Comparison of ENCODE assay signal across 1 cellular context in the genomic region with DNA sequence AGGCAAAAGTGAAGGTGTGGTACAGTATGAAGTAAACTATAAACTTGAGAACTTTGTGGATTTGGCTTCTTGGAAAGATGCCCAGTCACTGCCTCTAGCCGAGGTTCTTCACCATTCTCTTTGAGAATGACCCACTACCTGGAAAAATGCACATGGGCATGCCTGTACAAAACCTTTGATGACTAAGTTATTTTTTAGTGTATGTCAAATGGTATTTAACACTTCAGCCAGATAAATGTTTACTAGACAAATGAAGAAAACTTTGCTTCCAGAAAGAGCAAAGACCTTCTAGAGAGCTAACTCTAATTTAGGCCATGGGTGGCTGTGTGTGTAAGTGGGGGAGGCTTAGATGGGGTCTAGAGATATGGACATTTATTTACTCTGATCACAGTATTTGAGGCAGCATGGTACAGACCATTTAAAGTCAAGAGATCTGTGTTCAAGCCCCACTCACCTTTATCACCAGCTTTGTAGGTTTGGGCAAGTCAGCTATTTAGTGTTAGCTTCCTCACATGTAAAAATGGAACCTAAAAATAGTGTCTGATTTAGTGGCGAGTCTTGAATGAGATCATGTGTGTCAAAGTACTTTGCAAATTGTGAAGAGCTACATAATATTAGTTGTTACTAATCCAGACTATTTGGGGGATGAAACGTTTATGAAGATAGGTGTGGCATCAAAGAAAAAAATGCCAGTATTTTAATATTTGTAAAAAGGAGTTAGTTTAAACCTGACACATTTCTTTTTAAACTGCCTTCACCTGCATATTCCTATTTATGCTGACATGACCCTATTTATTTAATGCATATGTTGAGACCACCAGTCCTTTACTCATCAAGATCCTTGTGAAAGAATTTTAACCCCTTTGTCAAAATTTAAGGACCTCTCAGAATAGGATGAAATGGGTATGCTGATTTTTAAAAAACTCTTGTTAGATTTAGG.
A peak's percentile ranks its signal among the peaks of the same experiment; 100 is the strongest.
TF ChIP-seq lines count a peak whose summit lies in the region.

No MANE protein-coding gene starts in this region.

TF ChIP-seq in K562, 482 proteins besides CTCF, POLR2A, EP300 and RAD21 (continues in another document):
- no peak for TF ChIP-seq FOXP1 (CRISPR knock-in tag; IDR thresholded peaks at IDR 0.05)
- TF ChIP-seq ZNF316 (IDR thresholded peaks at IDR 0.05): peak; percentile 94
- TF ChIP-seq ZNF408 (CRISPR knock-in tag; IDR thresholded peaks at IDR 0.05; ENCODE audit: low read depth): no peak
- TF ChIP-seq NR4A1 (CRISPR knock-in tag; IDR thresholded peaks at IDR 0.05): no peak
- no peak for TF ChIP-seq NR4A1 (tag; IDR thresholded peaks at IDR 0.05)
- TF ChIP-seq, protein P1, sequence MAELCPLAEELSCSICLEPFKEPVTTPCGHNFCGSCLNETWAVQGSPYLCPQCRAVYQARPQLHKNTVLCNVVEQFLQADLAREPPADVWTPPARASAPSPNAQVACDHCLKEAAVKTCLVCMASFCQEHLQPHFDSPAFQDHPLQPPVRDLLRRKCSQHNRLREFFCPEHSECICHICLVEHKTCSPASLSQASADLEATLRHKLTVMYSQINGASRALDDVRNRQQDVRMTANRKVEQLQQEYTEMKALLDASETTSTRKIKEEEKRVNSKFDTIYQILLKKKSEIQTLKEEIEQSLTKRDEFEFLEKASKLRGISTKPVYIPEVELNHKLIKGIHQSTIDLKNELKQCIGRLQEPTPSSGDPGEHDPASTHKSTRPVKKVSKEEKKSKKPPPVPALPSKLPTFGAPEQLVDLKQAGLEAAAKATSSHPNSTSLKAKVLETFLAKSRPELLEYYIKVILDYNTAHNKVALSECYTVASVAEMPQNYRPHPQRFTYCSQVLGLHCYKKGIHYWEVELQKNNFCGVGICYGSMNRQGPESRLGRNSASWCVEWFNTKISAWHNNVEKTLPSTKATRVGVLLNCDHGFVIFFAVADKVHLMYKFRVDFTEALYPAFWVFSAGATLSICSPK (IDR thresholded peaks at IDR 0.05; ENCODE audit: borderline replicate concordance): no peak
- TF ChIP-seq BHLHE40 (IDR thresholded peaks at IDR 0.05; ENCODE audit: low read length): no peak
- TF ChIP-seq BRF1 (IDR thresholded peaks at IDR 0.05; ENCODE audit: borderline replicate concordance, extremely low read depth, insufficient read length): no peak
- TF ChIP-seq ZFX (CRISPR knock-in tag; IDR thresholded peaks at IDR 0.05): peak; percentile 56
- TF ChIP-seq PHF21A (IDR thresholded peaks at IDR 0.05; ENCODE audit: borderline replicate concordance, low read depth): no peak
- no peak for TF ChIP-seq CBX1 (IDR thresholded peaks at IDR 0.05; ENCODE audit: low read depth)
- TF ChIP-seq KHSRP (IDR thresholded peaks at IDR 0.05): no peak; the same call in 1 of the 2 replicates
- TF ChIP-seq TAF7 (tag; IDR thresholded peaks at IDR 0.05): no peak
- TF ChIP-seq SOX6 (IDR thresholded peaks at IDR 0.05): no peak
- no peak for TF ChIP-seq XRCC3 (IDR thresholded peaks at IDR 0.05)
- TF ChIP-seq CBFB (CRISPR knock-in tag; IDR thresholded peaks at IDR 0.05): no peak
- no peak for TF ChIP-seq POU5F1 (IDR thresholded peaks at IDR 0.05; ENCODE audit: borderline replicate concordance, low read depth, low read length, partially characterized antibody)
- TF ChIP-seq RCOR1 (IDR thresholded peaks at IDR 0.05; ENCODE audit: borderline replicate concordance in 1 of 2, low read depth in 2 of 2, low read length in 2 of 2): 0 out of 4 replicates have a peak, but pooled peaks of 1 of the 2 experiments have one; percentile 6
- no peak for TF ChIP-seq ZNF785 (CRISPR knock-in tag; IDR thresholded peaks at IDR 0.05)
- TF ChIP-seq, protein P2, sequence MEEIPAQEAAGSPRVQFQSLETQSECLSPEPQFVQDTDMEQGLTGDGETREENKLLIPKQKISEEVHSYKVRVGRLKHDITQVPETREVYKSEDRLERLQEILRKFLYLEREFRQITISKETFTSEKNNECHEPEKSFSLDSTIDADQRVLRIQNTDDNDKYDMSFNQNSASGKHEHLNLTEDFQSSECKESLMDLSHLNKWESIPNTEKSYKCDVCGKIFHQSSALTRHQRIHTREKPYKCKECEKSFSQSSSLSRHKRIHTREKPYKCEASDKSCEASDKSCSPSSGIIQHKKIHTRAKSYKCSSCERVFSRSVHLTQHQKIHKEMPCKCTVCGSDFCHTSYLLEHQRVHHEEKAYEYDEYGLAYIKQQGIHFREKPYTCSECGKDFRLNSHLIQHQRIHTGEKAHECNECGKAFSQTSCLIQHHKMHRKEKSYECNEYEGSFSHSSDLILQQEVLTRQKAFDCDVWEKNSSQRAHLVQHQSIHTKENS (CRISPR knock-in tag; IDR thresholded peaks at IDR 0.05): no peak
- no peak for TF ChIP-seq TCFL5 (CRISPR knock-in tag; conservative IDR thresholded peaks at IDR 0.05)
- no peak for TF ChIP-seq ZNF41 (CRISPR knock-in tag; conservative IDR thresholded peaks at IDR 0.05)
- TF ChIP-seq BMI1 (IDR thresholded peaks at IDR 0.05; ENCODE audit: low read length): no peak
- 0 out of 2 replicates have a peak, but pooled peaks have one; percentile 52 for TF ChIP-seq EHMT2 (IDR thresholded peaks at IDR 0.05)
- TF ChIP-seq ZNF586 (CRISPR knock-in tag; conservative IDR thresholded peaks at IDR 0.05): no peak
- TF ChIP-seq, protein P3, sequence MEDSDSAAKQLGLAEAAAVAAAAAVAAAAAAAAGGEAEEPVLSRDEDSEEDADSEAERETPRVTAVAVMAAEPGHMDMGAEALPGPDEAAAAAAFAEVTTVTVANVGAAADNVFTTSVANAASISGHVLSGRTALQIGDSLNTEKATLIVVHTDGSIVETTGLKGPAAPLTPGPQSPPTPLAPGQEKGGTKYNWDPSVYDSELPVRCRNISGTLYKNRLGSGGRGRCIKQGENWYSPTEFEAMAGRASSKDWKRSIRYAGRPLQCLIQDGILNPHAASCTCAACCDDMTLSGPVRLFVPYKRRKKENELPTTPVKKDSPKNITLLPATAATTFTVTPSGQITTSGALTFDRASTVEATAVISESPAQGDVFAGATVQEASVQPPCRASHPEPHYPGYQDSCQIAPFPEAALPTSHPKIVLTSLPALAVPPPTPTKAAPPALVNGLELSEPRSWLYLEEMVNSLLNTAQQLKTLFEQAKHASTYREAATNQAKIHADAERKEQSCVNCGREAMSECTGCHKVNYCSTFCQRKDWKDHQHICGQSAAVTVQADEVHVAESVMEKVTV (CRISPR knock-in tag; IDR thresholded peaks at IDR 0.05): no peak
- TF ChIP-seq DDX20 (tag; IDR thresholded peaks at IDR 0.05; ENCODE audit: low read depth): no peak
- TF ChIP-seq HEY1 (CRISPR knock-in tag; IDR thresholded peaks at IDR 0.05; ENCODE audit: borderline replicate concordance): peak; percentile 19; the same call in 1 of the 2 replicates
- no peak for TF ChIP-seq GABPA (tag; conservative IDR thresholded peaks at IDR 0.05; ENCODE audit: low read depth)
- no peak for TF ChIP-seq KLF6 (CRISPR knock-in tag; IDR thresholded peaks at IDR 0.05; ENCODE audit: borderline replicate concordance)
- peak; percentile 79 for TF ChIP-seq SMARCA4 (IDR thresholded peaks at IDR 0.05)
- TF ChIP-seq, protein P4, sequence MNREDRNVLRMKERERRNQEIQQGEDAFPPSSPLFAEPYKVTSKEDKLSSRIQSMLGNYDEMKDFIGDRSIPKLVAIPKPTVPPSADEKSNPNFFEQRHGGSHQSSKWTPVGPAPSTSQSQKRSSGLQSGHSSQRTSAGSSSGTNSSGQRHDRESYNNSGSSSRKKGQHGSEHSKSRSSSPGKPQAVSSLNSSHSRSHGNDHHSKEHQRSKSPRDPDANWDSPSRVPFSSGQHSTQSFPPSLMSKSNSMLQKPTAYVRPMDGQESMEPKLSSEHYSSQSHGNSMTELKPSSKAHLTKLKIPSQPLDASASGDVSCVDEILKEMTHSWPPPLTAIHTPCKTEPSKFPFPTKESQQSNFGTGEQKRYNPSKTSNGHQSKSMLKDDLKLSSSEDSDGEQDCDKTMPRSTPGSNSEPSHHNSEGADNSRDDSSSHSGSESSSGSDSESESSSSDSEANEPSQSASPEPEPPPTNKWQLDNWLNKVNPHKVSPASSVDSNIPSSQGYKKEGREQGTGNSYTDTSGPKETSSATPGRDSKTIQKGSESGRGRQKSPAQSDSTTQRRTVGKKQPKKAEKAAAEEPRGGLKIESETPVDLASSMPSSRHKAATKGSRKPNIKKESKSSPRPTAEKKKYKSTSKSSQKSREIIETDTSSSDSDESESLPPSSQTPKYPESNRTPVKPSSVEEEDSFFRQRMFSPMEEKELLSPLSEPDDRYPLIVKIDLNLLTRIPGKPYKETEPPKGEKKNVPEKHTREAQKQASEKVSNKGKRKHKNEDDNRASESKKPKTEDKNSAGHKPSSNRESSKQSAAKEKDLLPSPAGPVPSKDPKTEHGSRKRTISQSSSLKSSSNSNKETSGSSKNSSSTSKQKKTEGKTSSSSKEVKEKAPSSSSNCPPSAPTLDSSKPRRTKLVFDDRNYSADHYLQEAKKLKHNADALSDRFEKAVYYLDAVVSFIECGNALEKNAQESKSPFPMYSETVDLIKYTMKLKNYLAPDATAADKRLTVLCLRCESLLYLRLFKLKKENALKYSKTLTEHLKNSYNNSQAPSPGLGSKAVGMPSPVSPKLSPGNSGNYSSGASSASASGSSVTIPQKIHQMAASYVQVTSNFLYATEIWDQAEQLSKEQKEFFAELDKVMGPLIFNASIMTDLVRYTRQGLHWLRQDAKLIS (CRISPR knock-in tag; IDR thresholded peaks at IDR 0.05): no peak
- no peak for TF ChIP-seq ZNF561 (CRISPR knock-in tag; conservative IDR thresholded peaks at IDR 0.05)
- TF ChIP-seq, protein P5, sequence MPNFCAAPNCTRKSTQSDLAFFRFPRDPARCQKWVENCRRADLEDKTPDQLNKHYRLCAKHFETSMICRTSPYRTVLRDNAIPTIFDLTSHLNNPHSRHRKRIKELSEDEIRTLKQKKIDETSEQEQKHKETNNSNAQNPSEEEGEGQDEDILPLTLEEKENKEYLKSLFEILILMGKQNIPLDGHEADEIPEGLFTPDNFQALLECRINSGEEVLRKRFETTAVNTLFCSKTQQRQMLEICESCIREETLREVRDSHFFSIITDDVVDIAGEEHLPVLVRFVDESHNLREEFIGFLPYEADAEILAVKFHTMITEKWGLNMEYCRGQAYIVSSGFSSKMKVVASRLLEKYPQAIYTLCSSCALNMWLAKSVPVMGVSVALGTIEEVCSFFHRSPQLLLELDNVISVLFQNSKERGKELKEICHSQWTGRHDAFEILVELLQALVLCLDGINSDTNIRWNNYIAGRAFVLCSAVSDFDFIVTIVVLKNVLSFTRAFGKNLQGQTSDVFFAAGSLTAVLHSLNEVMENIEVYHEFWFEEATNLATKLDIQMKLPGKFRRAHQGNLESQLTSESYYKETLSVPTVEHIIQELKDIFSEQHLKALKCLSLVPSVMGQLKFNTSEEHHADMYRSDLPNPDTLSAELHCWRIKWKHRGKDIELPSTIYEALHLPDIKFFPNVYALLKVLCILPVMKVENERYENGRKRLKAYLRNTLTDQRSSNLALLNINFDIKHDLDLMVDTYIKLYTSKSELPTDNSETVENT (CRISPR knock-in tag; IDR thresholded peaks at IDR 0.05): no peak
- no peak for TF ChIP-seq NRF1 (conservative IDR thresholded peaks at IDR 0.05 in 1 of 2, IDR thresholded peaks at IDR 0.05 in 1 of 2)
- TF ChIP-seq ATF1 (CRISPR knock-in tag; IDR thresholded peaks at IDR 0.05): no peak
- TF ChIP-seq ATF1 (tag; IDR thresholded peaks at IDR 0.05): 0 out of 2 replicates have a peak, but pooled peaks have one; percentile 10
- TF ChIP-seq ZNF57 (CRISPR knock-in tag; IDR thresholded peaks at IDR 0.05): no peak
- TF ChIP-seq SP2 (IDR thresholded peaks at IDR 0.05; ENCODE audit: extremely low read depth, low read depth, low read length, poor library complexity, severe bottlenecking): no peak
- no peak for TF ChIP-seq MYBL2 (IDR thresholded peaks at IDR 0.05; ENCODE audit: low read depth)
- TF ChIP-seq MYBL2 (CRISPR knock-in tag; IDR thresholded peaks at IDR 0.05; ENCODE audit: borderline replicate concordance): no peak
- TF ChIP-seq GABPB1 (CRISPR knock-in tag; IDR thresholded peaks at IDR 0.05): no peak
- no peak for TF ChIP-seq ZNF696 (CRISPR knock-in tag; conservative IDR thresholded peaks at IDR 0.05)
- no peak for TF ChIP-seq ZNF224 (CRISPR knock-in tag; IDR thresholded peaks at IDR 0.05)
- no peak for TF ChIP-seq ZNF134 (CRISPR knock-in tag; conservative IDR thresholded peaks at IDR 0.05)
- TF ChIP-seq, protein P6, sequence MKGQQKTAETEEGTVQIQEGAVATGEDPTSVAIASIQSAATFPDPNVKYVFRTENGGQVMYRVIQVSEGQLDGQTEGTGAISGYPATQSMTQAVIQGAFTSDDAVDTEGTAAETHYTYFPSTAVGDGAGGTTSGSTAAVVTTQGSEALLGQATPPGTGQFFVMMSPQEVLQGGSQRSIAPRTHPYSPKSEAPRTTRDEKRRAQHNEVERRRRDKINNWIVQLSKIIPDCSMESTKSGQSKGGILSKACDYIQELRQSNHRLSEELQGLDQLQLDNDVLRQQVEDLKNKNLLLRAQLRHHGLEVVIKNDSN (CRISPR knock-in tag; IDR thresholded peaks at IDR 0.05): no peak
- TF ChIP-seq NFYB (IDR thresholded peaks at IDR 0.05; ENCODE audit: extremely low read depth, insufficient read length): no peak
- TF ChIP-seq SRSF1 (IDR thresholded peaks at IDR 0.05; ENCODE audit: low read depth, low read length): no peak
- no peak for TF ChIP-seq ZBED1 (IDR thresholded peaks at IDR 0.05)
- TF ChIP-seq POLR2H (tag; IDR thresholded peaks at IDR 0.05; ENCODE audit: low read depth): no peak
- no peak for TF ChIP-seq ZNF707 (CRISPR knock-in tag; conservative IDR thresholded peaks at IDR 0.05)
- no peak for TF ChIP-seq ZNF77 (CRISPR knock-in tag; IDR thresholded peaks at IDR 0.05)
- no peak for TF ChIP-seq LARP7 (IDR thresholded peaks at IDR 0.05)
- TF ChIP-seq EWSR1 (IDR thresholded peaks at IDR 0.05; ENCODE audit: borderline replicate concordance, low read depth, partially characterized antibody): no peak
- TF ChIP-seq, protein P7, sequence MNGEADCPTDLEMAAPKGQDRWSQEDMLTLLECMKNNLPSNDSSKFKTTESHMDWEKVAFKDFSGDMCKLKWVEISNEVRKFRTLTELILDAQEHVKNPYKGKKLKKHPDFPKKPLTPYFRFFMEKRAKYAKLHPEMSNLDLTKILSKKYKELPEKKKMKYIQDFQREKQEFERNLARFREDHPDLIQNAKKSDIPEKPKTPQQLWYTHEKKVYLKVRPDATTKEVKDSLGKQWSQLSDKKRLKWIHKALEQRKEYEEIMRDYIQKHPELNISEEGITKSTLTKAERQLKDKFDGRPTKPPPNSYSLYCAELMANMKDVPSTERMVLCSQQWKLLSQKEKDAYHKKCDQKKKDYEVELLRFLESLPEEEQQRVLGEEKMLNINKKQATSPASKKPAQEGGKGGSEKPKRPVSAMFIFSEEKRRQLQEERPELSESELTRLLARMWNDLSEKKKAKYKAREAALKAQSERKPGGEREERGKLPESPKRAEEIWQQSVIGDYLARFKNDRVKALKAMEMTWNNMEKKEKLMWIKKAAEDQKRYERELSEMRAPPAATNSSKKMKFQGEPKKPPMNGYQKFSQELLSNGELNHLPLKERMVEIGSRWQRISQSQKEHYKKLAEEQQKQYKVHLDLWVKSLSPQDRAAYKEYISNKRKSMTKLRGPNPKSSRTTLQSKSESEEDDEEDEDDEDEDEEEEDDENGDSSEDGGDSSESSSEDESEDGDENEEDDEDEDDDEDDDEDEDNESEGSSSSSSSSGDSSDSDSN (IDR thresholded peaks at IDR 0.05; ENCODE audit: borderline replicate concordance in 1 of 2, low read depth in 2 of 2, low read length in 2 of 2): no peak
- no peak for TF ChIP-seq PTRF (tag; IDR thresholded peaks at IDR 0.05)
- no peak for TF ChIP-seq HNRNPL (IDR thresholded peaks at IDR 0.05; ENCODE audit: low read depth, low read length)
